In the genomic region with DNA sequence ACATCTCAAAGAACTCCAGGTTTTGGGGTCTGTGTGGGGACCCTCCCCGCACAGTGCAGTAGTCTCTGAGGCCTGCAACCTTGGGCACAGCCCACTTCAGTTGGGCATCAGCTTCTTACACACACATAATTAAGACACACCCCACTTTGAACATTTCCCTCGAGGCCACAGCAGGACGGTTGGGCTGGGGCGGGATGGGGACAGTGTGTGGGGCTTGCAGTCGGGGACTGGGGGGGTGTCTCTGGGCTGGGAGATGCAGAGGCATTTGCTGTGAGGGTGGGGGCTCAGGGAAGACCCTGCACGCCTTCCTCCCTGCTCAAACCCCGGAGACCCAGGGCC, we compare ENCODE assay signal across 9 cellular contexts. TPM values are rescaled to one million over a fixed set of nuclear protein-coding genes. Genes with fewer than 3 reads are reported as not detected.
DNase-seq lines count a peak whose midpoint lies in the region; ATAC-seq and TF ChIP-seq lines count a peak whose summit lies in the region.
"Had no signal": no experiment of that assay in that cellular context is flagged by ENCODE, and none has a peak within 500 bp of the region (broad histone marks: within the 10 kb centered on the region; RNA-seq: fewer than 3 reads in every experiment).

No MANE protein-coding gene starts in this region.

- H3K27ac ChIP-seq in left lung (peak overlapping the region in 1 of 2 donors; percentile 82), testis (no peak overlapping the region)

- H3K36me3 Mint-ChIP-seq in activated CD4-positive, alpha-beta T cell treated with anti-CD3 and anti-CD28 coated beads, Interleukin-2, amount 10 ng/mL, durations not matched to agents 24 days and 14 days (ENCODE audit: low read depth): peaks cover 13% of the 10 kb centered on the region
- H3K36me3 Mint-ChIP-seq in activated T-helper 1 cell treated with anti-CD3 and anti-CD28 coated beads, Interleukin-12 subunit alpha, Interleukin-12 subunit beta, Interleukin-2, Interleukin-4 antibody, amounts not matched to agents 30 ng/mL and 10 ng/mL and 1 ng/mL, durations not matched to agents 14 hours and 24 hours and 36 hours (ENCODE audit: low read depth): peaks cover 5% of the 10 kb centered on the region

- ATAC-seq in left lung (no peak), HG03135 (IDR thresholded peaks at IDR 0.05; ENCODE audit: unreplicated experiment) (no peak), HG02981 (IDR thresholded peaks at IDR 0.05; ENCODE audit: unreplicated experiment) (no peak)

- H3K4me3 ChIP-seq in left lung (peak overlapping the region; percentile 37 to 81), testis (peak overlapping the region; percentile 4 to 42)

- peak overlapping the region; percentile 91 for H3K27ac Mint-ChIP-seq in activated CD4-positive, alpha-beta T cell treated with anti-CD3 and anti-CD28 coated beads, Interleukin-2, amount 10 ng/mL, durations not matched to agents 24 days and 14 days
- H3K27ac Mint-ChIP-seq in activated T-helper 1 cell treated with anti-CD3 and anti-CD28 coated beads, Interleukin-12 subunit alpha, Interleukin-12 subunit beta, Interleukin-2, Interleukin-4 antibody, amounts not matched to agents 30 ng/mL and 10 ng/mL and 1 ng/mL, durations not matched to agents 14 hours and 24 hours and 36 hours: peak overlapping the region; percentile 91

- peaks cover 7% of the 10 kb centered on the region for H3K27me3 Mint-ChIP-seq in activated CD4-positive, alpha-beta T cell treated with anti-CD3 and anti-CD28 coated beads, Interleukin-2, amount 10 ng/mL, durations not matched to agents 24 days and 14 days
- no peaks in the 10 kb centered on the region for H3K27me3 Mint-ChIP-seq in activated T-helper 1 cell treated with anti-CD3 and anti-CD28 coated beads, Interleukin-12 subunit alpha, Interleukin-12 subunit beta, Interleukin-2, Interleukin-4 antibody, amounts not matched to agents 30 ng/mL and 10 ng/mL and 1 ng/mL, durations not matched to agents 14 hours and 24 hours and 36 hours (ENCODE audit: insufficient read depth)

- H3K4me1 Mint-ChIP-seq in activated CD4-positive, alpha-beta T cell treated with anti-CD3 and anti-CD28 coated beads, Interleukin-2, amount 10 ng/mL, durations not matched to agents 24 days and 14 days: peaks cover 36% of the 10 kb centered on the region
- H3K4me1 Mint-ChIP-seq in activated T-helper 1 cell treated with anti-CD3 and anti-CD28 coated beads, Interleukin-12 subunit alpha, Interleukin-12 subunit beta, Interleukin-2, Interleukin-4 antibody, amounts not matched to agents 30 ng/mL and 10 ng/mL and 1 ng/mL, durations not matched to agents 14 hours and 24 hours and 36 hours (ENCODE audit: low read depth): peaks cover 37% of the 10 kb centered on the region

- H3K9me3 Mint-ChIP-seq in activated CD4-positive, alpha-beta T cell treated with anti-CD3 and anti-CD28 coated beads, Interleukin-2, amount 10 ng/mL, durations not matched to agents 24 days and 14 days: no peaks in the 10 kb centered on the region
- no peaks in the 10 kb centered on the region for H3K9me3 Mint-ChIP-seq in activated T-helper 1 cell treated with anti-CD3 and anti-CD28 coated beads, Interleukin-12 subunit alpha, Interleukin-12 subunit beta, Interleukin-2, Interleukin-4 antibody, amounts not matched to agents 30 ng/mL and 10 ng/mL and 1 ng/mL, durations not matched to agents 14 hours and 24 hours and 36 hours

- H3K9me3 ChIP-seq in left lung: no peaks in the 10 kb centered on the region
- no peaks in the 10 kb centered on the region for H3K9me3 ChIP-seq in testis

- intact Hi-C loops in activated CD4-positive, alpha-beta T cell treated with anti-CD3 and anti-CD28 coated beads, Interleukin-2, amount 10 ng/mL, durations not matched to agents 24 days and 14 days (cut with micrococcal nuclease): loop anchor here (5.0 kb wide), 3 partner anchors 43 to 192 kb away; a partner anchor contains a TSS
- intact Hi-C loops in activated T-helper 1 cell treated with anti-CD3 and anti-CD28 coated beads, Interleukin-12 subunit alpha, Interleukin-12 subunit beta, Interleukin-2, Interleukin-4 antibody, amounts not matched to agents 30 ng/mL and 10 ng/mL and 1 ng/mL, durations not matched to agents 14 hours and 24 hours and 36 hours (cut with micrococcal nuclease): loop anchor here (5.0 kb wide), 2 partner anchors 988 to 1383 kb away; a partner anchor contains a TSS
- intact Hi-C loops in left lung (cut with DNase I): no loop called here
- intact Hi-C loops in testis (cut with DNase I; ENCODE audit: low total_unique reads): no loop called here

- peaks cover 46 to 69% of the 10 kb centered on the region in 2 donors for H3K4me1 ChIP-seq in left lung
- H3K4me1 ChIP-seq in testis: peaks cover 48% of the 10 kb centered on the region

- H3K4me3 Mint-ChIP-seq in activated CD4-positive, alpha-beta T cell treated with anti-CD3 and anti-CD28 coated beads, Interleukin-2, amount 10 ng/mL, durations not matched to agents 24 days and 14 days: peak overlapping the region; percentile 97
- H3K4me3 Mint-ChIP-seq in activated T-helper 1 cell treated with anti-CD3 and anti-CD28 coated beads, Interleukin-12 subunit alpha, Interleukin-12 subunit beta, Interleukin-2, Interleukin-4 antibody, amounts not matched to agents 30 ng/mL and 10 ng/mL and 1 ng/mL, durations not matched to agents 14 hours and 24 hours and 36 hours: peak overlapping the region; percentile 97

- WGBS in testis, 2 donors: 40 to 46% methylated on average over 6 to 7 of the region's 7 CpGs

- peaks cover 0 to 16% of the 10 kb centered on the region in 2 donors for H3K27me3 ChIP-seq in left lung
- H3K27me3 ChIP-seq in testis: no peaks in the 10 kb centered on the region

- TF ChIP-seq CTCF in left lung (IDR thresholded peaks at IDR 0.05) (no peak), testis (IDR thresholded peaks at IDR 0.05) (no peak)

- DNase-seq in activated CD4-positive, alpha-beta T cell treated with anti-CD3 and anti-CD28 coated beads, Interleukin-2, amount 10 ng/mL, durations not matched to agents 24 days and 14 days: peak; percentile 72
- DNase-seq in activated CD4-positive, alpha-beta T cell treated with anti-CD3 and anti-CD28 coated beads for 4 hours: no peak
- no peak for DNase-seq in activated T-helper 1 cell treated with anti-CD3 and anti-CD28 coated beads, Interleukin-12 subunit alpha, Interleukin-12 subunit beta, Interleukin-2, Interleukin-4 antibody, amounts not matched to agents 30 ng/mL and 10 ng/mL and 1 ng/mL, durations not matched to agents 14 hours and 24 hours and 36 hours (ENCODE audit: low spot score)
- DNase-seq in left lung (no peak), testis (no peak), NCI-H1092 (lab: John Stamatoyannopoulos, UW) (no peak)
- DNase-seq: MV-4-11 had no signal

- peaks cover 0 to 11% of the 10 kb centered on the region in 2 donors for H3K36me3 ChIP-seq in left lung
- H3K36me3 ChIP-seq in testis (ENCODE audit: low read depth, missing control alignments): no peaks in the 10 kb centered on the region

- TF ChIP-seq POLR2A in testis (IDR thresholded peaks at IDR 0.05): no peak

RNA-seq across cellular contexts. Expression of a gene that starts 1.2 kb away (rescaled TPM):
- 33.9 and 34.2 TPM in 2 replicates for total RNA-seq in activated CD4-positive, alpha-beta T cell treated with anti-CD3 and anti-CD28 coated beads, Interleukin-2, amount 10 ng/mL, durations not matched to agents 24 days and 14 days
- total RNA-seq in activated T-helper 1 cell treated with anti-CD3 and anti-CD28 coated beads, Interleukin-12 subunit alpha, Interleukin-12 subunit beta, Interleukin-2, Interleukin-4 antibody, amounts not matched to agents 30 ng/mL and 10 ng/mL and 1 ng/mL, durations not matched to agents 14 hours and 24 hours and 36 hours: 34.8 and 34.9 TPM in 2 replicates
- total RNA-seq in left lung (10 to 100 TPM; 38.0 to 59.2 TPM), testis (10 to 100 TPM; 18.3 to 34.1 TPM)
- 10.1 TPM for polyA plus RNA-seq in testis (ENCODE audit: insufficient read depth, low read depth, low replicate concordance)

RNA-seq across cellular contexts. Expression of a gene that starts 34.5 kb away (rescaled TPM):
- 39.5 and 40.9 TPM in 2 replicates for total RNA-seq in activated CD4-positive, alpha-beta T cell treated with anti-CD3 and anti-CD28 coated beads, Interleukin-2, amount 10 ng/mL, durations not matched to agents 24 days and 14 days
- 39.2 and 42.9 TPM in 2 replicates for total RNA-seq in activated T-helper 1 cell treated with anti-CD3 and anti-CD28 coated beads, Interleukin-12 subunit alpha, Interleukin-12 subunit beta, Interleukin-2, Interleukin-4 antibody, amounts not matched to agents 30 ng/mL and 10 ng/mL and 1 ng/mL, durations not matched to agents 14 hours and 24 hours and 36 hours
- total RNA-seq in left lung (10 to 100 TPM; 22.5 to 24.7 TPM), testis (100 to 1,000 TPM; 104 to 108 TPM)
- 45.3 TPM for polyA plus RNA-seq in testis (ENCODE audit: insufficient read depth, low read depth, low replicate concordance)

RNA-seq across cellular contexts. Expression of a gene that starts 38.0 kb away (rescaled TPM):
- total RNA-seq in activated CD4-positive, alpha-beta T cell treated with anti-CD3 and anti-CD28 coated beads, Interleukin-2, amount 10 ng/mL, durations not matched to agents 24 days and 14 days: 11.7 and 12.3 TPM in 2 replicates
- 10.5 and 11.1 TPM in 2 replicates for total RNA-seq in activated T-helper 1 cell treated with anti-CD3 and anti-CD28 coated beads, Interleukin-12 subunit alpha, Interleukin-12 subunit beta, Interleukin-2, Interleukin-4 antibody, amounts not matched to agents 30 ng/mL and 10 ng/mL and 1 ng/mL, durations not matched to agents 14 hours and 24 hours and 36 hours
- 10 to 100 TPM; 19.0 to 19.3 TPM for total RNA-seq in left lung
- 100 to 1,000 TPM in 1 of 2 donors, 10 to 100 TPM in 1; 57.9 to 139 TPM for total RNA-seq in testis
- polyA plus RNA-seq in testis (ENCODE audit: insufficient read depth, low read depth, low replicate concordance): 86.4 TPM

RNA-seq across cellular contexts. Expression of a gene that starts 44.6 kb away (rescaled TPM):
- not detected in 2 replicates for total RNA-seq in activated CD4-positive, alpha-beta T cell treated with anti-CD3 and anti-CD28 coated beads, Interleukin-2, amount 10 ng/mL, durations not matched to agents 24 days and 14 days
- not detected in 2 replicates for total RNA-seq in activated T-helper 1 cell treated with anti-CD3 and anti-CD28 coated beads, Interleukin-12 subunit alpha, Interleukin-12 subunit beta, Interleukin-2, Interleukin-4 antibody, amounts not matched to agents 30 ng/mL and 10 ng/mL and 1 ng/mL, durations not matched to agents 14 hours and 24 hours and 36 hours
- total RNA-seq in left lung (not detected), testis (not detected)
- polyA plus RNA-seq in testis (ENCODE audit: insufficient read depth, low read depth, low replicate concordance): not detected

Comparison
In these comparisons a context has a peak if more than half of its experiments do, and no peak if none do; other contexts are left out.
1. intact Hi-C loops: an anchor here in activated CD4-positive, alpha-beta T cell treated with anti-CD3 and anti-CD28 coated beads, Interleukin-2, amount 10 ng/mL, durations not matched to agents 24 days and 14 days (5.0 kb wide) and activated T-helper 1 cell treated with anti-CD3 and anti-CD28 coated beads, Interleukin-12 subunit alpha, Interleukin-12 subunit beta, Interleukin-2, Interleukin-4 antibody, amounts not matched to agents 30 ng/mL and 10 ng/mL and 1 ng/mL, durations not matched to agents 14 hours and 24 hours and 36 hours (5.0 kb wide); none called in left lung and testis.